ENCODE assay signal across 11 cellular contexts in the genomic region with DNA sequence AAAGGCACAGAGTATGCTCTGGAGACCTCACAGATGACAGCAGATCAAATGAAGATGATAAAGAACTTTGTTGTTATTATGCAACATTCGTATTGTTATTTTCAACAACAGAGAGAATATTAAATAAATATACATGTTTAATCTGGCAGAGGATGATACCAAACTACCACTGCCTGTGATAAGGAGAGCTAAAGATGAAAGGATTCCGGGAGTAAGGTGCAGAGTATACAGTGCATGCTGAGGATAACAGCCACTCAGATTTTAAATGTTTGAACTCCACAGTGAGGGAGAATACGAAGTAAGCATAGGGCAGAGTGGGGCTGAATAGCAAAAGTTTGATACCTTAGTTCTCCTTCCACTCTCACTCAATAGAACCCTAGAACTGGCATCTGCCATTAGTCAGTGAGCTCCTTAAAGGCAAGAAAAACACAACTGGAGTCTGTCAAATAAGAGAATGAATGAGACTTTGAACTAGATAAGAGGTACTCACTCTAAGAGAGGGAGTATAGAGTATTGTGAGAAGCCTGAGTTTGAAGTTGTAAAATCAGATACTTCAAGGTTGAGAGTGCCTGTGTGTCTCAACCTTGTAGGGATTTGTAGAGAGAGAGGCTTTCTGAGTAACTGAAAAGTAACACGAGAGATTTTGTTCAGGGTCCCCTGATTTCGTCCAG.
DNase-seq lines count a peak whose midpoint lies in the region; TF ChIP-seq lines count a peak whose summit lies in the region.
"Had no signal": no experiment of that assay in that cellular context is flagged by ENCODE, and none has a peak within 500 bp of the region (broad histone marks: within the 10 kb centered on the region; RNA-seq: fewer than 3 reads in every experiment).

No MANE protein-coding gene starts in this region.

- no peak overlapping the region for H2AFZ ChIP-seq in fibroblast of lung (ENCODE audit: low read length)

- TF ChIP-seq CTCF in A673 (conservative IDR thresholded peaks at IDR 0.05; ENCODE audit: low read depth, low read length) (no peak), fibroblast of lung (conservative IDR thresholded peaks at IDR 0.05 in 1 of 2, IDR thresholded peaks at IDR 0.05 in 1 of 2; ENCODE audit: low read depth in 1 of 2, low read length in 2 of 2) (no peak), sigmoid colon (IDR thresholded peaks at IDR 0.05) (no peak)

- H3K27me3 ChIP-seq in A673 (replicated peaks; ENCODE audit: insufficient read depth, low read depth, low read length, poor library complexity), result no peaks in the 10 kb centered on the region
- no peaks in the 10 kb centered on the region for H3K27me3 ChIP-seq in SJSA1 (replicated peaks)
- H3K27me3 ChIP-seq in fibroblast of lung (ENCODE audit: control insufficient read depth, insufficient read depth, low read length), result no peaks in the 10 kb centered on the region
- no peaks in the 10 kb centered on the region for H3K27me3 ChIP-seq in sigmoid colon

- H3K36me3 Mint-ChIP-seq in activated T-cell treated with anti-CD3 and anti-CD28 coated beads, Interleukin-2, amount 50 U/mL, for 24 hours (ENCODE audit: low read depth), result no peaks in the 10 kb centered on the region

- no peaks in the 10 kb centered on the region for H3K9me3 Mint-ChIP-seq in activated T-cell treated with anti-CD3 and anti-CD28 coated beads, Interleukin-2, amount 50 U/mL, for 24 hours

- WGBS in sigmoid colon, 2 donors, result 34 to 52% methylated on average over 5 of the region's 5 CpGs

- peaks cover 25% of the 10 kb centered on the region for H3K4me1 Mint-ChIP-seq in activated T-cell treated with anti-CD3 and anti-CD28 coated beads, Interleukin-2, amount 50 U/mL, for 24 hours (ENCODE audit: low read depth)

- POLR2A ChIA-PET in A673 (lab: Charles Lee; ENCODE audit: low non-redundant PET), result no interaction called here

- TF ChIP-seq POLR2A in sigmoid colon (IDR thresholded peaks at IDR 0.05), result no peak

- peak overlapping the region; percentile 49 for H3K4me2 ChIP-seq in fibroblast of lung (ENCODE audit: extremely low read depth, insufficient read depth, low read length)

- H3K4me1 ChIP-seq in A673 (ENCODE audit: insufficient read depth, low read length, poor library complexity, severe bottlenecking) (peaks cover 67% of the 10 kb centered on the region), SJSA1 (replicated peaks) (peaks cover 36% of the 10 kb centered on the region), fibroblast of lung (ENCODE audit: control insufficient read depth, extremely low read depth, insufficient read depth, low read length) (peaks cover 25% of the 10 kb centered on the region), sigmoid colon (peaks cover 0 to 69% (median 56%) of the 10 kb centered on the region in 4 donors)

- no peak for TF ChIP-seq EP300 in sigmoid colon (IDR thresholded peaks at IDR 0.05)

- no peak overlapping the region for H3K27ac Mint-ChIP-seq in activated T-cell treated with anti-CD3 and anti-CD28 coated beads, Interleukin-2, amount 50 U/mL, for 24 hours

- intact Hi-C loops in A673 (cut with micrococcal nuclease; ENCODE audit: unreplicated experiment) (loop anchor here (10.0 kb wide), 1 partner anchor 288 kb away; no protein-coding TSS in a partner anchor), sigmoid colon (cut with DNase I) (loop anchor here (5.0 kb wide), 4 partner anchors 65 to 620 kb away; a partner anchor contains a TSS)

- H3K9me3 ChIP-seq in A673 (ENCODE audit: low read depth, low read length, poor library complexity, severe bottlenecking) (no peaks in the 10 kb centered on the region), SJSA1 (replicated peaks) (no peaks in the 10 kb centered on the region), fibroblast of lung (ENCODE audit: control insufficient read depth, insufficient read depth, low read depth, low read length) (no peaks in the 10 kb centered on the region), sigmoid colon (no peaks in the 10 kb centered on the region)

- DNase-seq in A673 (ENCODE audit: low spot score) (no peak), SJSA1 (ENCODE audit: low read depth in 1 of 2, low spot score in 2 of 2) (peak in 1 of 2 experiments; percentile 43), fibroblast of lung (ENCODE audit: low read depth in 2 of 2) (no peak), sigmoid colon (no peak), NCI-H526 treated with DMSO at 0.1 percent for 48 hours (lab: John Stamatoyannopoulos, UW) (no peak), OCI-M1 (lab: John Stamatoyannopoulos, UW) (no peak), NCI-H187 (lab: John Stamatoyannopoulos, UW) (no peak)
- DNase-seq in activated T-cell treated with anti-CD3 and anti-CD28 coated beads, Interleukin-2, amount 50 U/mL, for 24 hours, result no peak
- DNase-seq: activated CD4-positive, CD25-positive, alpha-beta regulatory T cell treated with anti-CD3 and anti-CD28 coated beads, Interleukin-2, amount 50 U/mL, for 72 hours; activated gamma-delta T cell treated with Interleukin-2 at 50 U/mL for 16 hours; SIG-M5 had no signal

- H4K20me1 ChIP-seq in fibroblast of lung (ENCODE audit: control insufficient read depth, extremely low read depth, insufficient read depth, low read length), result no peaks in the 10 kb centered on the region

- H3K4me3 ChIP-seq in A673 (ENCODE audit: low read depth, low read length, poor library complexity, severe bottlenecking), result no peak overlapping the region
- no peak overlapping the region for H3K4me3 ChIP-seq in SJSA1
- H3K4me3 ChIP-seq in fibroblast of lung (replicated peaks in 1 of 4; ENCODE audit: control extremely low read depth in 1 of 4, insufficient read depth in 1 of 4, low read depth in 3 of 4, low read length in 4 of 4), result peak overlapping the region in 1 of 4 experiments; percentile 7
- no peak overlapping the region for H3K4me3 ChIP-seq in sigmoid colon

- H3K4me3 Mint-ChIP-seq in activated T-cell treated with anti-CD3 and anti-CD28 coated beads, Interleukin-2, amount 50 U/mL, for 24 hours, result no peak overlapping the region

- H3K27me3 Mint-ChIP-seq in activated T-cell treated with anti-CD3 and anti-CD28 coated beads, Interleukin-2, amount 50 U/mL, for 24 hours, result peaks cover 38% of the 10 kb centered on the region

- no peak overlapping the region for H3K9ac ChIP-seq in fibroblast of lung (ENCODE audit: insufficient read depth, low read length)

- no TSS peak for BruUV-seq in A673 (replicated peaks; lab: Mats Ljungman, UMichigan)

- H3K36me3 ChIP-seq in A673 (ENCODE audit: insufficient read depth, low read length, poor library complexity, severe bottlenecking), result no peaks in the 10 kb centered on the region
- peaks cover 9% of the 10 kb centered on the region for H3K36me3 ChIP-seq in SJSA1
- no peaks in the 10 kb centered on the region for H3K36me3 ChIP-seq in fibroblast of lung (ENCODE audit: control insufficient read depth, insufficient read depth, low read length)
- no peaks in the 10 kb centered on the region for H3K36me3 ChIP-seq in sigmoid colon

- CTCF ChIA-PET in A673 (lab: Charles Lee), result interaction anchor here (0.6 kb wide), 1 partner anchor 518 kb away, joined by 3 read pairs; no protein-coding TSS in a partner anchor

- H3K27ac ChIP-seq in A673 (ENCODE audit: low read depth, low read length, poor library complexity, severe bottlenecking), result peak overlapping the region; percentile 84
- H3K27ac ChIP-seq in SJSA1, result peak overlapping the region; percentile 65
- peak overlapping the region; percentile 71 for H3K27ac ChIP-seq in fibroblast of lung (ENCODE audit: insufficient read depth, low read length)
- H3K27ac ChIP-seq in sigmoid colon, result peak overlapping the region; percentile 83 to 88 (median 84)

- peaks cover 94% of the 10 kb centered on the region for H3K79me2 ChIP-seq in fibroblast of lung (ENCODE audit: control insufficient read depth, insufficient read depth, low read length)
